In the genomic region with DNA sequence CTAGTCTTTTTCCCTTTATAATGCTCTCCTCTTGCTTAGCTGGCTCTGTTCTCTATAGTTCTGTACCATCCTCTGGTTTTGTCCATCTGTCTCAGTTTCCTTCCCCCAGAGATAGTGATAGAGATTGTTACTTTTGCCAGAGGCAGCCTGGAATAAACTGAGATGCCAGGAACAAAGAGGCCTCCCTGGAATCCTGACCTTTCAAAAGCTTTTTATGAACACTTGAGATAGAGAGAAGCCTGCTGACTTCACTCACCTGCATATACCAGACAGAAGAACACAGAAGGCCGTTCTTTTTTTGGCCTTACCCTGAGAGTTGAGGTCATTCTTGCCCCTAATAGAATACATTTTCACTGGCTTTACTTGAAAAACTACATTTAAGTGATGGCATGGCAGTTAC, we compare ENCODE assay signal across 20 cellular contexts.
A peak's percentile ranks its signal among the peaks of the same experiment; 100 is the strongest.
DNase-seq lines count a peak whose midpoint lies in the region; ATAC-seq and TF ChIP-seq lines count a peak whose summit lies in the region.
"Had no signal": no experiment of that assay in that cellular context is flagged by ENCODE, and none has a peak within 500 bp of the region (broad histone marks: within the 10 kb centered on the region; RNA-seq: fewer than 3 reads in every experiment).

No MANE protein-coding gene starts in this region.

- peaks cover 8% of the 10 kb centered on the region for H3K9me3 Mint-ChIP-seq in dendritic cell treated with granulocyte-macrophage colony-stimulating factor and Interleukin-4, amounts not matched to agents 40 ng/mL and 50 ng/mL, for 4 days
- no peaks in the 10 kb centered on the region for H3K9me3 Mint-ChIP-seq in CD4-positive, alpha-beta T cell

- H2BK120ac ChIP-seq in mesenchymal stem cell (ENCODE audit: low read depth, low read length): no peak overlapping the region

- H4K91ac ChIP-seq in mesenchymal stem cell (ENCODE audit: low read length): no peak overlapping the region

- H3K4me1 Mint-ChIP-seq in dendritic cell treated with granulocyte-macrophage colony-stimulating factor and Interleukin-4, amounts not matched to agents 40 ng/mL and 50 ng/mL, for 4 days (ENCODE audit: low read depth): peaks cover 12% of the 10 kb centered on the region
- no peaks in the 10 kb centered on the region for H3K4me1 Mint-ChIP-seq in CD4-positive, alpha-beta T cell (ENCODE audit: low read depth)
- H3K4me1 Mint-ChIP-seq: T-helper 17 cell had no signal

- H3K4me1 ChIP-seq in mesenchymal stem cell (ENCODE audit: control insufficient read depth, insufficient read depth, low read depth, low read length) (no peaks in the 10 kb centered on the region), spleen (peaks cover 10 to 46% (median 27%) of the 10 kb centered on the region in 6 donors)

- TF ChIP-seq CTCF in spleen (IDR thresholded peaks at IDR 0.05 in 8 of 11, conservative IDR thresholded peaks at IDR 0.05 in 3 of 11): no peak
- no peak for TF ChIP-seq CTCF in CD4-positive, alpha-beta T cell (IDR thresholded peaks at IDR 0.05)

- H3K27me3 ChIP-seq in mesenchymal stem cell (ENCODE audit: control insufficient read depth in 1 of 2, insufficient read depth in 1 of 2, low read length in 2 of 2) (no peaks in the 10 kb centered on the region), spleen (replicated peaks in 1 of 7) (no peaks in the 10 kb centered on the region)
- H3K27me3 ChIP-seq in CD4-positive, alpha-beta T cell (ENCODE audit: control insufficient read depth, insufficient read depth, low read length): peaks cover 8% of the 10 kb centered on the region

- no peak overlapping the region for H3K4me3 Mint-ChIP-seq in dendritic cell treated with granulocyte-macrophage colony-stimulating factor and Interleukin-4, amounts not matched to agents 40 ng/mL and 50 ng/mL, for 4 days
- no peak overlapping the region for H3K4me3 Mint-ChIP-seq in CD4-positive, alpha-beta T cell
- H3K4me3 Mint-ChIP-seq: T-helper 17 cell had no signal

- H3K36me3 ChIP-seq in mesenchymal stem cell (ENCODE audit: control insufficient read depth in 1 of 2, insufficient read depth in 2 of 2, low read depth in 1 of 2, low read length in 2 of 2) (no peaks in the 10 kb centered on the region), spleen (no peaks in the 10 kb centered on the region)

- TF ChIP-seq POLR2A in spleen (IDR thresholded peaks at IDR 0.05): no peak

- no peak for ATAC-seq in HG02678 (IDR thresholded peaks at IDR 0.05; ENCODE audit: unreplicated experiment)
- ATAC-seq in CD4-positive, alpha-beta T cell (ENCODE audit: poor library complexity): no peak
- ATAC-seq: T-helper 17 cell had no signal

- no peak overlapping the region for H3K9ac ChIP-seq in mesenchymal stem cell (ENCODE audit: low read length)
- H3K9ac ChIP-seq: GM23248 had no signal

- H2BK12ac ChIP-seq in mesenchymal stem cell (ENCODE audit: low read length in 2 of 2): no peak overlapping the region

- no peak overlapping the region for H4K8ac ChIP-seq in mesenchymal stem cell (ENCODE audit: low read length)

- DNase-seq in NCI-H146 (lab: John Stamatoyannopoulos, UW) (peak; percentile 19), NCI-H146 treated with DMSO at 0.1 percent for 48 hours (lab: John Stamatoyannopoulos, UW; ENCODE audit: unreplicated experiment) (no peak), mesenchymal stem cell (no peak), spleen (no peak), medulla oblongata (ENCODE audit: extremely low spot score) (no peak)
- no peak for DNase-seq in CD4-positive, alpha-beta T cell
- DNase-seq: activated CD4-positive, alpha-beta T cell treated with anti-CD3 and anti-CD28 coated beads, Interleukin-2, amount 50 U/mL, for 4 hours; activated naive CD4-positive, alpha-beta T cell treated with Interleukin-2 at 50 U/mL for 16 hours; aorta; DMS153; Kasumi-1; naive B cell; NCI-H1417 treated with DMSO at 0.1 percent for 48 hours; NCI-H226; stimulated activated CD4-positive, alpha-beta T cell treated with anti-CD3 and anti-CD28 coated beads, Interleukin-12 subunit alpha, Interleukin-12 subunit beta, amount 100 ng/mL, for 4 hours; T-helper 17 cell had no signal

- H3K79me1 ChIP-seq in mesenchymal stem cell (replicated peaks; ENCODE audit: low read length, poor library complexity, severe bottlenecking): peaks cover 5% of the 10 kb centered on the region

- H3K27me3 Mint-ChIP-seq in dendritic cell treated with granulocyte-macrophage colony-stimulating factor and Interleukin-4, amounts not matched to agents 40 ng/mL and 50 ng/mL, for 4 days: no peaks in the 10 kb centered on the region
- peaks cover 33% of the 10 kb centered on the region for H3K27me3 Mint-ChIP-seq in CD4-positive, alpha-beta T cell

- no CpG with 5 or more reads among the region's 1 CpG for WGBS in mesenchymal stem cell
- 63 to 81% (median 69%) methylated on average over 1 of the region's 1 CpG for WGBS in spleen, 5 donors

- no peak overlapping the region for H3K14ac ChIP-seq in mesenchymal stem cell (ENCODE audit: low read length in 2 of 2)

- POLR2A ChIA-PET in CD4-positive, alpha-beta T cell (lab: Charles Lee): no interaction called here

- no peak overlapping the region for H2AFZ ChIP-seq in mesenchymal stem cell (ENCODE audit: low read depth, low read length)
- H2AFZ ChIP-seq: GM23248 had no signal

- H2BK5ac ChIP-seq in mesenchymal stem cell (ENCODE audit: low read depth, low read length, poor library complexity, severe bottlenecking): no peak overlapping the region

- peak overlapping the region; percentile 42 for H2AK5ac ChIP-seq in mesenchymal stem cell (ENCODE audit: low read length, severe bottlenecking)

- intact Hi-C loops in dendritic cell treated with granulocyte-macrophage colony-stimulating factor and Interleukin-4, amounts not matched to agents 40 ng/mL and 50 ng/mL, for 4 days (cut with micrococcal nuclease): no loop called here
- intact Hi-C loops in spleen (cut with DNase I; ENCODE audit: low total_unique reads): no loop called here
- intact Hi-C loops in CD4-positive, alpha-beta T cell (cut with DNase I, micrococcal nuclease): no loop called here

- no peak overlapping the region for H3K4ac ChIP-seq in mesenchymal stem cell (ENCODE audit: low read depth in 1 of 2, low read length in 2 of 2)

- CTCF ChIA-PET in CD4-positive, alpha-beta T cell (lab: Charles Lee): no interaction called here

- H3K27ac ChIP-seq in mesenchymal stem cell (ENCODE audit: low read length, poor library complexity, severe bottlenecking): no peak overlapping the region
- H3K27ac ChIP-seq in spleen: peak overlapping the region in 7 of 8 donors; percentile 26 to 76 (median 65)
- no peak overlapping the region for H3K27ac ChIP-seq in CD4-positive, alpha-beta T cell (ENCODE audit: low read depth, low read length)
- H3K27ac ChIP-seq: C4-2B, GM23248 had no signal

- no peak overlapping the region for H3K23ac ChIP-seq in mesenchymal stem cell (ENCODE audit: low read length in 2 of 2)

- no peak overlapping the region for H3K4me2 ChIP-seq in mesenchymal stem cell (ENCODE audit: low read length, poor library complexity, severe bottlenecking)

- H3K18ac ChIP-seq in mesenchymal stem cell (ENCODE audit: low read depth in 1 of 2, low read length in 2 of 2): no peak overlapping the region

- peak overlapping the region; percentile 84 for H3K27ac Mint-ChIP-seq in dendritic cell treated with granulocyte-macrophage colony-stimulating factor and Interleukin-4, amounts not matched to agents 40 ng/mL and 50 ng/mL, for 4 days
- no peak overlapping the region for H3K27ac Mint-ChIP-seq in CD4-positive, alpha-beta T cell
- H3K27ac Mint-ChIP-seq: T-helper 17 cell had no signal

- no peaks in the 10 kb centered on the region for H3K36me3 Mint-ChIP-seq in dendritic cell treated with granulocyte-macrophage colony-stimulating factor and Interleukin-4, amounts not matched to agents 40 ng/mL and 50 ng/mL, for 4 days (ENCODE audit: low read depth)
- no peaks in the 10 kb centered on the region for H3K36me3 Mint-ChIP-seq in CD4-positive, alpha-beta T cell (ENCODE audit: low read depth)
- H3K36me3 Mint-ChIP-seq: naive B cell had no signal

- no peak overlapping the region for H2BK15ac ChIP-seq in mesenchymal stem cell (ENCODE audit: low read depth, poor library complexity, severe bottlenecking)

- H3K4me3 ChIP-seq in mesenchymal stem cell (ENCODE audit: insufficient read depth in 1 of 2, low read depth in 1 of 2, low read length in 2 of 2) (no peak overlapping the region), spleen (no peak overlapping the region)
- H3K4me3 ChIP-seq: GM23248 had no signal

- H3K9me3 ChIP-seq in mesenchymal stem cell (ENCODE audit: control insufficient read depth, low read length) (no peaks in the 10 kb centered on the region), spleen (peaks cover 0 to 6% (median 2%) of the 10 kb centered on the region in 8 donors)
- H3K9me3 ChIP-seq in CD4-positive, alpha-beta T cell (ENCODE audit: control insufficient read depth, low read length): no peaks in the 10 kb centered on the region

Comparison
In these comparisons a context has a peak if more than half of its experiments do, and no peak if none do; other contexts are left out.
1. H3K27ac ChIP-seq: peak in spleen (7 of 8); none in mesenchymal stem cell (single experiment) and CD4-positive, alpha-beta T cell (single experiment).